23 cellular contexts compared by ENCODE assay signal in genomic region chr16:66673691-66674090, GRCh38.
"Had no signal": no experiment of that assay in that cellular context is flagged by ENCODE, and none has a peak within 500 bp of the region (broad histone marks: within the 10 kb centered on the region; RNA-seq: fewer than 3 reads in every experiment).

No MANE protein-coding gene starts in this region.

- H3K27ac ChIP-seq: left lung, lower lobe of right lung, ovary, right atrium auricular region, right lobe of liver, skin epidermis, stomach, testis, thyroid gland, transverse colon, uterus had no signal

- H3K27me3 ChIP-seq: left lung, ovary, right atrium auricular region, right lobe of liver, stomach, testis, thyroid gland, transverse colon, uterus had no signal

- DNase-seq: hippocampal formation; kidney; left colon; left lung; lower lobe of right lung; mammary epithelial cell; mesenchymal stem cell; naive thymus-derived CD4-positive, alpha-beta T cell; ovary; stimulated activated CD4-positive, alpha-beta T cell treated with anti-CD3 and anti-CD28 coated beads, Interleukin-12 subunit alpha, Interleukin-12 subunit beta, amount 100 ng/mL, for 4 hours; stimulated activated CD4-positive, alpha-beta T cell treated with anti-CD3 and anti-CD28 coated beads, Interleukin-15, amount 100 ng/mL, for 24 hours; stimulated activated CD4-positive, alpha-beta T cell treated with anti-CD3 and anti-CD28 coated beads, Interleukin-2, amount 100 ng/mL, for 24 hours; stimulated activated CD4-positive, alpha-beta T cell treated with anti-CD3 and anti-CD28 coated beads, Interleukin-4, amount 100 ng/mL, for 1 hour; stimulated activated naive B cell treated with anti-CD40 and anti-IgM and Interleukin-4, amounts not matched to agents 10 μg/mL and 1 μg/mL and 100 μg/mL, for 72 hours; stimulated activated naive CD8-positive, alpha-beta T cell treated with anti-CD3 and anti-CD28 coated beads, Interleukin-15, Interleukin-2, amounts not matched to agents 100 U/mL and 50 U/mL, for 24 hours; stomach; testis; thyroid gland; transverse colon; uterus had no signal

- FAIRE-seq: kidney had no signal

- H3K4me3 ChIP-seq: left lung, lower lobe of right lung, ovary, right atrium auricular region, right lobe of liver, skin epidermis, stomach, testis, thyroid gland, transverse colon, uterus had no signal

- H3K36me3 ChIP-seq: lower lobe of right lung, ovary, right atrium auricular region, right lobe of liver, thyroid gland, uterus had no signal
